1 cellular context compared by ENCODE assay signal in the genomic region with DNA sequence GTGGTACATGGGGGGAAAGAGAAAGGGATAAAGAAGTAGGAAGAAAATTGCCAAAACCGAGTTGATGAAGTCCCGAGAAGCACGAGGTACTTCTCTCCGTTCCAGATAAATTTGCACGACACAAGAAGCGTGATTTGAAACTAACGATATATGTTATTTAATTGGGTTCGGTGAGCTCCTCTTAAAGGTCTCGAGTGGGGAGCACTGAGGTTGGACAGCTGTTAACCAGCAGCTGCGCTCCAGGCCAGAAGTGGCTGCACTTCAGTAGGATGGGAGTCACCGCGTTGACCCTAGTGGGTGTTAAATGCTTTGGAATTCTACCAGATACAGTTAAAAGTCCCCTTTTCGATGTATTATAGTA.
TF ChIP-seq lines count a peak whose summit lies in the region.

No MANE protein-coding gene starts in this region.

TF ChIP-seq in A549, 52 proteins besides CTCF, POLR2A, EP300 and RAD21 (continued from another document):
- TF ChIP-seq, protein P1, sequence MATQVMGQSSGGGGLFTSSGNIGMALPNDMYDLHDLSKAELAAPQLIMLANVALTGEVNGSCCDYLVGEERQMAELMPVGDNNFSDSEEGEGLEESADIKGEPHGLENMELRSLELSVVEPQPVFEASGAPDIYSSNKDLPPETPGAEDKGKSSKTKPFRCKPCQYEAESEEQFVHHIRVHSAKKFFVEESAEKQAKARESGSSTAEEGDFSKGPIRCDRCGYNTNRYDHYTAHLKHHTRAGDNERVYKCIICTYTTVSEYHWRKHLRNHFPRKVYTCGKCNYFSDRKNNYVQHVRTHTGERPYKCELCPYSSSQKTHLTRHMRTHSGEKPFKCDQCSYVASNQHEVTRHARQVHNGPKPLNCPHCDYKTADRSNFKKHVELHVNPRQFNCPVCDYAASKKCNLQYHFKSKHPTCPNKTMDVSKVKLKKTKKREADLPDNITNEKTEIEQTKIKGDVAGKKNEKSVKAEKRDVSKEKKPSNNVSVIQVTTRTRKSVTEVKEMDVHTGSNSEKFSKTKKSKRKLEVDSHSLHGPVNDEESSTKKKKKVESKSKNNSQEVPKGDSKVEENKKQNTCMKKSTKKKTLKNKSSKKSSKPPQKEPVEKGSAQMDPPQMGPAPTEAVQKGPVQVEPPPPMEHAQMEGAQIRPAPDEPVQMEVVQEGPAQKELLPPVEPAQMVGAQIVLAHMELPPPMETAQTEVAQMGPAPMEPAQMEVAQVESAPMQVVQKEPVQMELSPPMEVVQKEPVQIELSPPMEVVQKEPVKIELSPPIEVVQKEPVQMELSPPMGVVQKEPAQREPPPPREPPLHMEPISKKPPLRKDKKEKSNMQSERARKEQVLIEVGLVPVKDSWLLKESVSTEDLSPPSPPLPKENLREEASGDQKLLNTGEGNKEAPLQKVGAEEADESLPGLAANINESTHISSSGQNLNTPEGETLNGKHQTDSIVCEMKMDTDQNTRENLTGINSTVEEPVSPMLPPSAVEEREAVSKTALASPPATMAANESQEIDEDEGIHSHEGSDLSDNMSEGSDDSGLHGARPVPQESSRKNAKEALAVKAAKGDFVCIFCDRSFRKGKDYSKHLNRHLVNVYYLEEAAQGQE (IDR thresholded peaks at IDR 0.05), result no peak
- no peak for TF ChIP-seq ZC3H11A (IDR thresholded peaks at IDR 0.05)
